In genomic region chr14:93655078-93655750, GRCh38 we compare ENCODE assay signal across 1 cellular context.
TF ChIP-seq lines count a peak whose summit lies in the region.

No MANE protein-coding gene starts in this region.

TF ChIP-seq in GM23338, 12 proteins besides CTCF, POLR2A, EP300 and RAD21 (continued from another document):
- no peak for TF ChIP-seq ZNF462 (CRISPR knock-in tag; IDR thresholded peaks at IDR 0.05)
